In genomic region chrX:149940015-149940716, GRCh38 we compare ENCODE assay signal across 8 cellular contexts. TPM values are rescaled to one million over a fixed set of nuclear protein-coding genes. Genes with fewer than 3 reads are reported as not detected.
DNase-seq lines count a peak whose midpoint lies in the region; ATAC-seq, FAIRE-seq and TF ChIP-seq lines count a peak whose summit lies in the region.

No MANE protein-coding gene starts in this region.

- H3K4me1 ChIP-seq in hepatocyte (ENCODE audit: insufficient read depth) = no peaks in the 10 kb centered on the region

- peak overlapping the region; percentile 41 for H3K4me3 ChIP-seq in hepatocyte

- no peaks in the 10 kb centered on the region for H3K36me3 ChIP-seq in hepatocyte (replicated peaks; ENCODE audit: insufficient read depth, low read depth)

- DNase-seq in GM18507 (ENCODE audit: extremely low spot score, insufficient read length, low read depth) (peak; percentile 72), NCI-H1930 (lab: John Stamatoyannopoulos, UW) (peak; percentile 84 to 86), T-helper 9 cell (peak; percentile 83), astrocyte of the hippocampus (ENCODE audit: low read depth, low spot score) (peak; percentile 97), hepatocyte (ENCODE audit: low spot score) (peak; percentile 94), renal cortical epithelial cell (ENCODE audit: low read depth) (peak; percentile 94), OCI-M2 (lab: John Stamatoyannopoulos, UW; ENCODE audit: unreplicated experiment) (no peak)

- peak overlapping the region; percentile 73 for H3K4me2 ChIP-seq in hepatocyte

- no peak for FAIRE-seq in GM18507 (lab: Jason Lieb, UNC)

- H4K20me1 ChIP-seq in hepatocyte (ENCODE audit: insufficient read depth, poor library complexity, severe bottlenecking) = no peaks in the 10 kb centered on the region

- H3K9me3 ChIP-seq in hepatocyte (ENCODE audit: low read depth) = no peaks in the 10 kb centered on the region

- peaks cover 7% of the 10 kb centered on the region for H3K79me2 ChIP-seq in hepatocyte

- peak; percentile 31 for ATAC-seq in HG02973 (IDR thresholded peaks at IDR 0.05; ENCODE audit: unreplicated experiment)

- H2AFZ ChIP-seq in hepatocyte = no peak overlapping the region

- no peaks in the 10 kb centered on the region for H3K27me3 ChIP-seq in hepatocyte

- H3K27ac ChIP-seq in hepatocyte = peak overlapping the region; percentile 99

- WGBS in hepatocyte (ENCODE audit: low lambda C conversion rate, missing lambda C conversion rate) = 48% methylated on average over 15 of the region's 27 CpGs

- no peaks in the 10 kb centered on the region for H3K9me2 ChIP-seq in hepatocyte (replicated peaks; ENCODE audit: insufficient read depth)

- TF ChIP-seq CTCF in hepatocyte (IDR thresholded peaks at IDR 0.05; ENCODE audit: poor library complexity) = peak; percentile 40

RNA-seq across cellular contexts. Expression of gene EOLA2, which starts 1.9 kb away (rescaled TPM):
- 15.9 and 18.8 TPM in 2 replicates for total RNA-seq in hepatocyte
- 37.9 and 40.3 TPM in 2 replicates for polyA plus RNA-seq in hepatocyte
- total RNA-seq in renal cortical epithelial cell = 12.5 and 14.4 TPM in 2 replicates

RNA-seq across cellular contexts. Expression of gene HSFX4, which starts 10.8 kb away (rescaled TPM):
- not detected in 2 replicates for total RNA-seq in hepatocyte
- polyA plus RNA-seq in hepatocyte = not detected in 2 replicates
- total RNA-seq in renal cortical epithelial cell = not detected in 2 replicates

RNA-seq across cellular contexts. Expression of gene MAGEA8, which starts 59.2 kb away (rescaled TPM):
- total RNA-seq in hepatocyte (not detected in 2 replicates), renal cortical epithelial cell (not detected in 2 replicates)
- not detected in 2 replicates for polyA plus RNA-seq in hepatocyte
